Comparison of ENCODE assay signal across 37 cellular contexts in the genomic region with DNA sequence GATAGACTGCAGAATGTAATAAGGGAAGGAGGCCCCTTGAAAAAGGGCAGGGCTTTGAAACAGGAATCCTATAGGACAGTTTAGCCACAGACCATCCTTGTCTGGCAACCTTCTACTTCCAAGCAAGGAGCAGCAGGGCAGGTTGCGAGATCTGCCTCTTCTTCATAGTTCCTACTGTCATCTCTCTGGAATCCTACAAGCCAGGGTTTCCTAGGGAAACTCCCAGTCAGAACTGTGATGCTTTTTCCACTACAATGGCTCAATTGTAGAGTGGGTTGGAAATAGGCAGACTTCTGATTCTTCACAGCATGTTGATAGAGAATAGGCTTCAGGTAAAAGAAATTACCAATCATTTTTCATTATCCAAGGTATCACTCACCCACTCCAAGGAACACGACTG.
DNase-seq lines count a peak whose midpoint lies in the region; ATAC-seq and TF ChIP-seq lines count a peak whose summit lies in the region.
"Had no signal": no experiment of that assay in that cellular context is flagged by ENCODE, and none has a peak within 500 bp of the region (broad histone marks: within the 10 kb centered on the region; RNA-seq: fewer than 3 reads in every experiment).

No MANE protein-coding gene starts in this region.

- no peaks in the 10 kb centered on the region for H3K9me3 Mint-ChIP-seq in Caco-2 (ENCODE audit: unreplicated experiment)

- no peak overlapping the region for H2AFZ ChIP-seq in GM23248

- no peaks in the 10 kb centered on the region for H3F3A ChIP-seq in GM23248 (ENCODE audit: insufficient read depth)

- POLR2A ChIA-PET in Caco-2 (lab: Charles Lee): no interaction called here

- H3K27ac ChIP-seq in GM23248: no peak overlapping the region; the same call in 1 of the 2 replicates
- H3K27ac ChIP-seq in caudate nucleus (ENCODE audit: low read depth, low read length): peak overlapping the region; percentile 23
- H3K27ac ChIP-seq: colonic mucosa, epithelial cell of prostate, heart right ventricle, HL-60, Peyer's patch, prostate gland, right lobe of liver, SJCRH30, tibial artery, WERI-Rb-1 had no signal

- no peak overlapping the region for H3K4me2 ChIP-seq in GM23248 (ENCODE audit: unreplicated experiment)

- H3K36me3 Mint-ChIP-seq in Caco-2 (ENCODE audit: insufficient read depth, unreplicated experiment): no peaks in the 10 kb centered on the region
- H3K36me3 Mint-ChIP-seq: activated naive CD8-positive, alpha-beta T cell; CD8-positive, alpha-beta memory T cell; naive B cell had no signal

- peaks cover 8% of the 10 kb centered on the region for H3K4me1 Mint-ChIP-seq in Caco-2 (ENCODE audit: low read depth, unreplicated experiment)
- H3K4me1 Mint-ChIP-seq: CD8-positive, alpha-beta memory T cell; naive B cell had no signal

- no peaks in the 10 kb centered on the region for H3K9me3 ChIP-seq in GM23248 (ENCODE audit: low read depth)
- H3K9me3 ChIP-seq in Caco-2: 0 out of 2 replicates have a peak, but pooled peaks cover 5% of the 10 kb centered on the region
- H3K9me3 ChIP-seq: colonic mucosa, Peyer's patch, prostate gland, right lobe of liver, SJCRH30, tibial artery had no signal

- no peaks in the 10 kb centered on the region for H4K20me1 ChIP-seq in GM23248 (ENCODE audit: insufficient read depth)

- CTCF ChIA-PET in Caco-2 (lab: Charles Lee): interaction anchor here (0.7 kb wide), 1 partner anchor 906 kb away, joined by 3 read pairs; no protein-coding TSS in a partner anchor

- ATAC-seq in Right ventricle myocardium inferior: no peak
- no peak for ATAC-seq in HG03135 (IDR thresholded peaks at IDR 0.05; ENCODE audit: unreplicated experiment)
- no peak for ATAC-seq in HG03460 (IDR thresholded peaks at IDR 0.05; ENCODE audit: unreplicated experiment)

- H3K27me3 Mint-ChIP-seq in Caco-2 (ENCODE audit: insufficient read depth, unreplicated experiment): no peaks in the 10 kb centered on the region
- H3K27me3 Mint-ChIP-seq: activated naive CD8-positive, alpha-beta T cell; CD8-positive, alpha-beta memory T cell; naive B cell had no signal

- intact Hi-C loops in Right ventricle myocardium inferior (cut with DNase I) (no loop called here), Caco-2 (cut with micrococcal nuclease; ENCODE audit: unreplicated experiment) (loop anchor here (5.0 kb wide), 1 partner anchor 52 kb away; no protein-coding TSS in a partner anchor)

- TF ChIP-seq CTCF in AG10803 (conservative IDR thresholded peaks at IDR 0.05; ENCODE audit: low read length): no peak
- no peak for TF ChIP-seq CTCF in Caco-2 (IDR thresholded peaks at IDR 0.05; ENCODE audit: insufficient read depth in 1 of 2, low read depth in 1 of 2, low read length in 1 of 2, severe bottlenecking in 1 of 2, unreplicated experiment in 1 of 2)

- H3K4me1 ChIP-seq in GM23248 (ENCODE audit: insufficient read depth) (peaks cover 4% of the 10 kb centered on the region; the same call in 1 of the 2 replicates), Caco-2 (peaks cover 22% of the 10 kb centered on the region)
- H3K4me1 ChIP-seq: colonic mucosa, heart right ventricle, Peyer's patch, prostate gland, right lobe of liver, tibial artery had no signal

- no TSS peak for BruUV-seq in Caco-2 (replicated peaks; lab: Mats Ljungman, UMichigan)

- in situ Hi-C loops in GM23248 (cut with MboI): no loop called here

- H3K27ac Mint-ChIP-seq in Caco-2 (ENCODE audit: unreplicated experiment): no peak overlapping the region
- H3K27ac Mint-ChIP-seq: activated naive CD8-positive, alpha-beta T cell; CD8-positive, alpha-beta memory T cell; HFFc6; naive B cell had no signal

- H3K79me2 ChIP-seq in GM23248 (ENCODE audit: insufficient read depth): no peaks in the 10 kb centered on the region

- H3K27me3 ChIP-seq in GM23248 (replicated peaks; ENCODE audit: insufficient read depth) (no peaks in the 10 kb centered on the region), Caco-2 (replicated peaks; ENCODE audit: control insufficient read depth, insufficient read depth, low read length) (no peaks in the 10 kb centered on the region)
- H3K27me3 ChIP-seq: colonic mucosa, heart right ventricle, Peyer's patch, right lobe of liver, SJCRH30, tibial artery had no signal

- DNase-seq in AG10803 (ENCODE audit: low read depth) (peak; percentile 40), GM23248 (peak; percentile 67), caudate nucleus (lab: John Stamatoyannopoulos, UW) (no peak), islet precursor cell (peak; percentile 78), Right ventricle myocardium inferior (ENCODE audit: missing footprints) (no peak), Caco-2 (no peak)
- DNase-seq: activated CD4-positive, alpha-beta T cell treated with anti-CD3 and anti-CD28 coated beads for 48 hours; activated effector memory CD4-positive, alpha-beta T cell treated with Interleukin-2 at 50 U/mL for 16 hours; activated T-cell treated with anti-CD3 and anti-CD28 coated beads, Interleukin-2, amount 50 U/mL, for 1 hour; aorta; CD8-positive, alpha-beta memory T cell; colonic mucosa; DMS53; effector CD8-positive, alpha-beta T cell; GDM1; GOT3; heart right ventricle; HFFc6; Karpas-422; kidney; midbrain; naive B cell; NCI-H1417; NCI-H2029; Peyer's patch; right lobe of liver; SJCRH30; stimulated activated CD4-positive, alpha-beta T cell treated with anti-CD3 and anti-CD28 coated beads, Interleukin-12 subunit alpha, Interleukin-12 subunit beta, amount 100 ng/mL, for 4 hours; stimulated activated CD4-positive, alpha-beta T cell treated with anti-CD3 and anti-CD28 coated beads, Interleukin-2, amount 100 ng/mL, for 48 hours; tibial artery; WERI-Rb-1 had no signal

- H3K4me3 ChIP-seq in AG10803 (ENCODE audit: low read length) (no peak overlapping the region), GM23248 (no peak overlapping the region), Caco-2 (ENCODE audit: low read depth, low read length) (no peak overlapping the region)
- H3K4me3 ChIP-seq: colonic mucosa, heart right ventricle, Peyer's patch, prostate gland, right lobe of liver, SJCRH30, tibial artery had no signal

- no peak overlapping the region for H3K4me3 Mint-ChIP-seq in Caco-2 (ENCODE audit: unreplicated experiment)
- H3K4me3 Mint-ChIP-seq: activated naive CD8-positive, alpha-beta T cell; CD8-positive, alpha-beta memory T cell; HFFc6; naive B cell had no signal

- H3K9ac ChIP-seq in GM23248: no peak overlapping the region

- H3K36me3 ChIP-seq in GM23248 (ENCODE audit: low read depth): no peaks in the 10 kb centered on the region
- H3K36me3 ChIP-seq in Caco-2 (ENCODE audit: control insufficient read depth, insufficient read depth, low read length): no peaks in the 10 kb centered on the region
- H3K36me3 ChIP-seq: colonic mucosa, heart right ventricle, Peyer's patch, prostate gland, right lobe of liver, SJCRH30, tibial artery, WERI-Rb-1 had no signal

- WGBS in GM23248 (ENCODE audit: low coverage in 1 of 2, low lambda C conversion rate in 2 of 2, missing lambda C conversion rate in 2 of 2), 2 experiments: 51 to 61% methylated on average over 2 of the region's 2 CpGs

- H3K9me2 ChIP-seq in GM23248 (ENCODE audit: insufficient read depth): no peaks in the 10 kb centered on the region

Comparison
In these comparisons a context has a peak if more than half of its experiments do, and no peak if none do; other contexts are left out.
1. DNase-seq: peak in AG10803 (single experiment), GM23248 (single experiment) and islet precursor cell (single experiment); none in caudate nucleus (0 of 61), Right ventricle myocardium inferior (single experiment) and Caco-2 (0 of 2).